26 cellular contexts compared by ENCODE assay signal in genomic region chr1:7489586-7489985, GRCh38.
"Had no signal": no experiment of that assay in that cellular context is flagged by ENCODE, and none has a peak within 500 bp of the region (broad histone marks: within the 10 kb centered on the region; RNA-seq: fewer than 3 reads in every experiment).

No MANE protein-coding gene starts in this region.

- H3K27me3 ChIP-seq: hepatocyte, neural progenitor cell, neutrophil, ovary, right atrium auricular region, right lobe of liver, transverse colon, upper lobe of left lung had no signal

- DNase-seq: islet precursor cell; mesendoderm; naive B cell; natural killer cell; nephron progenitor cell; occipital lobe; ovary; right lobe of liver; stimulated activated CD4-positive, alpha-beta T cell treated with anti-CD3 and anti-CD28 coated beads, Interleukin-1b, Interleukin-23, amount 100 ng/mL, for 48 hours; stimulated activated CD4-positive, alpha-beta T cell treated with anti-CD3 and anti-CD28 coated beads, Interleukin-2, amount 100 ng/mL, for 48 hours; stimulated activated CD4-positive, alpha-beta T cell treated with anti-CD3 and anti-CD28 coated beads, Interleukin-4, amount 100 ng/mL, for 4 hours; stimulated activated CD8-positive, alpha-beta memory T cell treated with anti-CD3 and anti-CD28 coated beads, Interleukin-4, amount 100 ng/mL, for 48 hours; stimulated activated naive CD4-positive, alpha-beta T cell treated with Interleukin-2 at 50 U/mL for 16 hours; stimulated activated naive CD8-positive, alpha-beta T cell treated with anti-CD3 and anti-CD28 coated beads, Interleukin-15, amount 100 ng/mL, for 72 hours; substantia nigra; transverse colon had no signal

- H3K9me3 ChIP-seq: neutrophil, ovary, right atrium auricular region, right lobe of liver, transverse colon, upper lobe of left lung had no signal

- H3K4me1 ChIP-seq: right lobe of liver had no signal

- ATAC-seq: left lobe of liver; natural killer cell; right lobe of liver; stimulated activated memory B cell treated with anti-CD40 and anti-IgM and Interleukin-4, amounts not matched to agents 10 μg/mL and 1 μg/mL and 100 μg/mL, for 72 hours; stimulated activated naive CD8-positive, alpha-beta T cell treated with anti-CD3 and anti-CD28 coated beads, Interleukin-15, amount 100 ng/mL, for 72 hours had no signal

- H3K27ac ChIP-seq: hepatocyte, neural progenitor cell, neutrophil, ovary, right atrium auricular region, right lobe of liver, transverse colon, upper lobe of left lung had no signal

- H3K4me3 ChIP-seq: hepatocyte, lung, neural progenitor cell, ovary, right atrium auricular region, right lobe of liver, smooth muscle cell, transverse colon, upper lobe of left lung had no signal

- H3K36me3 ChIP-seq: neural progenitor cell, neutrophil, ovary, right atrium auricular region, right lobe of liver, transverse colon, upper lobe of left lung had no signal

- FAIRE-seq: urothelium cell line had no signal
